Comparison of ENCODE assay signal across 24 cellular contexts in genomic region chr15:50959717-50960116, GRCh38.
"Had no signal": no experiment of that assay in that cellular context is flagged by ENCODE, and none has a peak within 500 bp of the region (broad histone marks: within the 10 kb centered on the region; RNA-seq: fewer than 3 reads in every experiment).

No MANE protein-coding gene starts in this region.

- H3K27ac ChIP-seq: esophagus muscularis mucosa, foreskin keratinocyte, heart right ventricle, left lung, neutrophil, pancreas, right lobe of liver, thoracic aorta, tibial nerve, upper lobe of left lung had no signal

- DNase-seq: effector CD8-positive, alpha-beta T cell; endodermal cell; foreskin keratinocyte; glutamatergic neuron; heart right ventricle; hippocampal formation; left cardiac atrium; left lung; mesenchymal stem cell; mucosa of descending colon; naive B cell; pancreas; right lobe of liver; small intestine; stimulated activated CD4-positive, alpha-beta T cell treated with anti-CD3 and anti-CD28 coated beads, Interleukin-15, amount 100 ng/mL, for 24 hours; stimulated activated CD4-positive, alpha-beta T cell treated with anti-CD3 and anti-CD28 coated beads, Interleukin-2, amount 100 ng/mL, for 48 hours; stimulated activated naive B cell treated with anti-CD40 and anti-IgM and Interleukin-4, amounts not matched to agents 10 μg/mL and 1 μg/mL and 100 μg/mL, for 72 hours; upper lobe of left lung had no signal

- FAIRE-seq: pancreas, small intestine, urothelium cell line had no signal

- H3K27me3 ChIP-seq: esophagus muscularis mucosa, foreskin keratinocyte, heart right ventricle, left lung, neutrophil, pancreas, right lobe of liver, tibial nerve, upper lobe of left lung had no signal

- H3K4me3 ChIP-seq: esophagus muscularis mucosa, heart right ventricle, left lung, mucosa of descending colon, pancreas, right lobe of liver, thoracic aorta, tibial nerve, upper lobe of left lung had no signal

- H3K4me1 ChIP-seq: esophagus muscularis mucosa, foreskin keratinocyte, heart right ventricle, left lung, pancreas, right lobe of liver, tibial nerve, upper lobe of left lung had no signal

- H3K9me3 ChIP-seq: pancreas, right lobe of liver had no signal

- ATAC-seq: foreskin keratinocyte; heart right ventricle; left cardiac atrium; left lung; mucosa of descending colon; natural killer cell treated with Interleukin-12 subunit alpha and Interleukin-12 subunit beta and Interleukin-15 and Interleukin-18, amount 100 ng/mL, for 72 hours; pancreas; right lobe of liver; stimulated activated naive B cell treated with anti-CD40 and anti-IgM and Interleukin-4, amounts not matched to agents 10 μg/mL and 1 μg/mL and 100 μg/mL, for 72 hours had no signal
